21 cellular contexts compared by ENCODE assay signal in genomic region chr17:59503489-59503888, GRCh38.
"Had no signal": no experiment of that assay in that cellular context is flagged by ENCODE, and none has a peak within 500 bp of the region (broad histone marks: within the 10 kb centered on the region; RNA-seq: fewer than 3 reads in every experiment).

No MANE protein-coding gene starts in this region.

- ATAC-seq: left lobe of liver; naive thymus-derived CD4-positive, alpha-beta T cell; pancreas; sciatic nerve; stimulated activated naive CD8-positive, alpha-beta T cell treated with anti-CD3 and anti-CD28 coated beads, Interleukin-15, amount 100 ng/mL, for 72 hours had no signal

- H3K4me1 ChIP-seq: suprapubic skin, transverse colon had no signal

- H2AFZ ChIP-seq: neural progenitor cell had no signal

- H3K9me3 ChIP-seq: pancreas, suprapubic skin, transverse colon had no signal

- H3K36me3 ChIP-seq: neural progenitor cell, pancreas, suprapubic skin, transverse colon had no signal

- H3K27ac Mint-ChIP-seq: naive thymus-derived CD4-positive, alpha-beta T cell; nephron; neural progenitor cell; stimulated activated naive CD8-positive, alpha-beta T cell treated with anti-CD3 and anti-CD28 coated beads, Interleukin-15, amount 100 ng/mL, for 72 hours had no signal

- H3K27me3 ChIP-seq: dorsolateral prefrontal cortex, neural progenitor cell, pancreas, suprapubic skin, transverse colon had no signal

- H3K4me2 ChIP-seq: neural progenitor cell, smooth muscle cell had no signal

- H3K36me3 Mint-ChIP-seq: naive thymus-derived CD4-positive, alpha-beta T cell; neural progenitor cell had no signal

- H3K9me3 Mint-ChIP-seq: naive thymus-derived CD4-positive, alpha-beta T cell; nephron; stimulated activated naive CD8-positive, alpha-beta T cell treated with anti-CD3 and anti-CD28 coated beads, Interleukin-15, amount 100 ng/mL, for 72 hours had no signal

- DNase-seq: dorsolateral prefrontal cortex; effector CD4-positive, alpha-beta T cell; mesenchymal stem cell; midbrain; naive thymus-derived CD4-positive, alpha-beta T cell; nucleus accumbens; pancreas; retina; stimulated activated CD4-positive, alpha-beta T cell treated with anti-CD3 and anti-CD28 coated beads, Interleukin-12 subunit alpha, Interleukin-12 subunit beta, amount 100 ng/mL, for 4 hours; stimulated activated CD4-positive, alpha-beta T cell treated with anti-CD3 and anti-CD28 coated beads, Interleukin-1b, Interleukin-23, amount 100 ng/mL, for 48 hours; stimulated activated CD4-positive, alpha-beta T cell treated with anti-CD3 and anti-CD28 coated beads, Interleukin-4, amount 100 ng/mL, for 1 hour; stimulated activated CD8-positive, alpha-beta memory T cell treated with anti-CD3 and anti-CD28 coated beads, Interleukin-4, amount 100 ng/mL, for 48 hours; stimulated activated naive CD4-positive, alpha-beta T cell; stimulated activated naive CD8-positive, alpha-beta T cell treated with anti-CD3 and anti-CD28 coated beads, Interleukin-15, amount 100 ng/mL, for 72 hours; transverse colon had no signal

- H3K4me1 Mint-ChIP-seq: naive thymus-derived CD4-positive, alpha-beta T cell; stimulated activated naive CD8-positive, alpha-beta T cell treated with anti-CD3 and anti-CD28 coated beads, Interleukin-15, amount 100 ng/mL, for 72 hours had no signal

- H3K4me3 Mint-ChIP-seq: naive thymus-derived CD4-positive, alpha-beta T cell; nephron; neural progenitor cell; stimulated activated naive CD8-positive, alpha-beta T cell treated with anti-CD3 and anti-CD28 coated beads, Interleukin-15, amount 100 ng/mL, for 72 hours had no signal

- H3K27ac ChIP-seq: dorsolateral prefrontal cortex, neural progenitor cell, pancreas, suprapubic skin, transverse colon had no signal

- H3K27me3 Mint-ChIP-seq: stimulated activated naive CD8-positive, alpha-beta T cell treated with anti-CD3 and anti-CD28 coated beads, Interleukin-15, amount 100 ng/mL, for 72 hours had no signal

- H3K4me3 ChIP-seq: dorsolateral prefrontal cortex, neural progenitor cell, pancreas, smooth muscle cell, suprapubic skin, transverse colon had no signal
